Comparison of ENCODE assay signal across 25 cellular contexts in genomic region chr4:87359258-87359657, GRCh38. TPM values are rescaled to one million over a fixed set of nuclear protein-coding genes. Genes with fewer than 3 reads are reported as not detected.
"Had no signal": no experiment of that assay in that cellular context is flagged by ENCODE, and none has a peak within 500 bp of the region (broad histone marks: within the 10 kb centered on the region; RNA-seq: fewer than 3 reads in every experiment).

No MANE protein-coding gene starts in this region.

- H3K27me3 ChIP-seq: MG63, SJSA1 had no signal

- H3K27ac ChIP-seq: HL-60, SJSA1, SK-N-MC had no signal

- H3K4me1 ChIP-seq: SJSA1 had no signal

- H3K36me3 ChIP-seq: MG63 had no signal

- FAIRE-seq: HTR-8/SVneo, RCC 7860 had no signal

- H3K4me3 ChIP-seq: MG63, SJSA1, SK-N-MC had no signal

- DNase-seq: Karpas-422, KG1, MG63, NCI-H1092, NCI-H1105 treated with DMSO at 0.1 percent for 48 hours, NCI-H1417 treated with DMSO at 0.1 percent for 48 hours, NCI-H146, NCI-H1694 treated with DMSO at 0.1 percent for 48 hours, NCI-H1930, NCI-H2081 treated with DMSO at 0.1 percent for 48 hours, NCI-H2171, NCI-H226, NCI-H446, NCI-H510A, NCI-H524 treated with DMSO at 0.1 percent for 48 hours, NCI-H69, NCI-H774, Right ventricle myocardium superior, RPMI8226, SIG-M5 had no signal

- H3K9me3 ChIP-seq: MG63, SJSA1 had no signal

RNA-seq across cellular contexts. Expression of gene HSD17B13, which starts 36.6 kb away (rescaled TPM):
- total RNA-seq: SJSA1 had no signal
